12 cellular contexts compared by ENCODE assay signal in the genomic region with DNA sequence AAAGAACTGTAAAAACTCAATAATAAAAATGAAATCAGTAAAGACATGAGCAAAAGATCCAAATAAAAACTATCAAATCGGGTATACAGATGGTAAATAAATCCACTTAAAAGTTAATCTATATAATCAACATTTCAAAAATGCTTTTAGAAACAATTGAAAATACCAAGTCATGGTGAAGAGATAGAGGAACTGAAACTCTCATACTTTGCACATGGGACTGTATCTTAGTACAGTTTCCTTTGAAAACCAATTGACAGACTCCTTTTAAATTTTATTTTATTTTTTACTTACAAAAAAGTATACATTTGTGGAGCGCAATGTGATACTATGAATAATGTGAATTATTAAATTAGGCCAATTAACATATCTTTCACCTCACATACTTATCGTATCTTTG.
DNase-seq lines count a peak whose midpoint lies in the region; ATAC-seq and TF ChIP-seq lines count a peak whose summit lies in the region.
"Had no signal": no experiment of that assay in that cellular context is flagged by ENCODE, and none has a peak within 500 bp of the region (broad histone marks: within the 10 kb centered on the region; RNA-seq: fewer than 3 reads in every experiment).

No MANE protein-coding gene starts in this region.

- no peak overlapping the region for H3K4me3 Mint-ChIP-seq in osteocyte (ENCODE audit: unreplicated experiment)
- H3K4me3 Mint-ChIP-seq: stimulated activated naive CD8-positive, alpha-beta T cell treated with anti-CD3 and anti-CD28 coated beads, Interleukin-15, Interleukin-2, amounts not matched to agents 100 ng/mL and 50 ng/mL, for 24 hours had no signal

- H3K36me3 Mint-ChIP-seq in osteocyte (ENCODE audit: unreplicated experiment): peaks cover 2% of the 10 kb centered on the region

- DNase-seq in NAMALWA (ENCODE audit: low spot score) (peak; percentile 28), osteocyte (ENCODE audit: extremely low spot score, unreplicated experiment) (no peak), NCI-H446 (lab: John Stamatoyannopoulos, UW) (no peak), occipital lobe (lab: John Stamatoyannopoulos, UW) (no peak), SW 1271 (lab: John Stamatoyannopoulos, UW) (no peak)
- DNase-seq: foreskin fibroblast; NCI-H345; stimulated activated CD4-positive, alpha-beta T cell treated with anti-CD3 and anti-CD28 coated beads, Interleukin-4, amount 100 ng/mL, for 24 hours had no signal

- TF ChIP-seq CTCF in osteocyte (IDR thresholded peaks at IDR 0.05): no peak

- ATAC-seq in GM18519 (IDR thresholded peaks at IDR 0.05; ENCODE audit: low FRiP score, unreplicated experiment) (peak; percentile 82), GM21528 (IDR thresholded peaks at IDR 0.05; ENCODE audit: low FRiP score, unreplicated experiment) (peak; percentile 86), HG03097 (IDR thresholded peaks at IDR 0.05; ENCODE audit: low FRiP score, unreplicated experiment) (peak; percentile 73)

- H3K27me3 Mint-ChIP-seq in osteocyte (ENCODE audit: unreplicated experiment): no peaks in the 10 kb centered on the region

- H3K9me3 Mint-ChIP-seq in osteocyte (ENCODE audit: unreplicated experiment): peaks cover 25% of the 10 kb centered on the region
- H3K9me3 Mint-ChIP-seq: stimulated activated naive CD8-positive, alpha-beta T cell treated with anti-CD3 and anti-CD28 coated beads, Interleukin-15, Interleukin-2, amounts not matched to agents 100 ng/mL and 50 ng/mL, for 24 hours had no signal

- no peaks in the 10 kb centered on the region for H3K4me1 Mint-ChIP-seq in osteocyte (ENCODE audit: unreplicated experiment)

- H3K27ac Mint-ChIP-seq in osteocyte (ENCODE audit: unreplicated experiment): no peak overlapping the region
- H3K27ac Mint-ChIP-seq: stimulated activated naive CD8-positive, alpha-beta T cell treated with anti-CD3 and anti-CD28 coated beads, Interleukin-15, Interleukin-2, amounts not matched to agents 100 ng/mL and 50 ng/mL, for 24 hours had no signal
